Comparison of ENCODE assay signal across 12 cellular contexts in genomic region chr17:71633391-71633849, GRCh38.
DNase-seq lines count a peak whose midpoint lies in the region; ATAC-seq, FAIRE-seq and TF ChIP-seq lines count a peak whose summit lies in the region.
"Had no signal": no experiment of that assay in that cellular context is flagged by ENCODE, and none has a peak within 500 bp of the region (broad histone marks: within the 10 kb centered on the region; RNA-seq: fewer than 3 reads in every experiment).

No MANE protein-coding gene starts in this region.

- H3K9me3 ChIP-seq in small intestine (ENCODE audit: control insufficient read depth, low read depth): no peaks in the 10 kb centered on the region

- FAIRE-seq in small intestine (lab: Jason Lieb, UNC): no peak

- no peaks in the 10 kb centered on the region for H3K4me1 ChIP-seq in small intestine (ENCODE audit: control insufficient read depth in 2 of 2, insufficient read depth in 1 of 2, low read depth in 1 of 2, low read length in 1 of 2)

- peak; percentile 16 for DNase-seq in DMS 273 (lab: John Stamatoyannopoulos, UW; ENCODE audit: unreplicated experiment)
- no peak for DNase-seq in DMS 273 treated with DMSO at 0.1 percent for 48 hours (lab: John Stamatoyannopoulos, UW)
- peak; percentile 82 for DNase-seq in RWPE1 (ENCODE audit: low spot score)
- DNase-seq in fibroblast of peridontal ligament (ENCODE audit: extremely low read depth): peak; percentile 91
- DNase-seq in small intestine: peak; percentile 93
- DNase-seq in stimulated activated CD4-positive, alpha-beta T cell treated with anti-CD3 and anti-CD28 coated beads, Interleukin-2, amount 100 ng/mL, for 24 hours: no peak
- DNase-seq in ecto neural progenitor cell (ENCODE audit: low spot score): no peak
- DNase-seq: activated T-cell treated with anti-CD3 and anti-CD28 coated beads, Interleukin-2, amount 50 U/mL, for 1 hour; NCI-H524 treated with DMSO at 0.1 percent for 48 hours had no signal

- H3K4me3 ChIP-seq in small intestine (ENCODE audit: low read depth in 1 of 2, low read length in 2 of 2): no peak overlapping the region

- WGBS in small intestine, 3 donors: 5 to 43% (median 18%) methylated on average over 4 of the region's 4 CpGs

- POLR2A ChIA-PET in RWPE1 (lab: Yijun Ruan, JAX; ENCODE audit: low non-redundant PET): no interaction called here

- peak overlapping the region; percentile 49; the same call in 1 of the 2 replicates for H3K27ac ChIP-seq in RWPE1
- no peak overlapping the region for H3K27ac ChIP-seq in small intestine (ENCODE audit: low read depth in 1 of 2, low read length in 1 of 2)
- H3K27ac ChIP-seq: 22Rv1 had no signal

- H3K36me3 ChIP-seq in small intestine (ENCODE audit: control insufficient read depth in 2 of 2, insufficient read depth in 2 of 2, low read length in 2 of 2): no peaks in the 10 kb centered on the region

- ATAC-seq in HG02938 (IDR thresholded peaks at IDR 0.05; ENCODE audit: unreplicated experiment): no peak
- ATAC-seq: natural killer cell treated with Interleukin-12 subunit alpha and Interleukin-12 subunit beta and Interleukin-15 and Interleukin-18, amount 100 ng/mL, for 72 hours had no signal

- CTCF ChIA-PET in RWPE1 (lab: Yijun Ruan, JAX): no interaction called here

- TF ChIP-seq CTCF in RWPE1 (conservative IDR thresholded peaks at IDR 0.05; ENCODE audit: low read depth): no peak

- no peaks in the 10 kb centered on the region for H3K27me3 ChIP-seq in small intestine (ENCODE audit: control insufficient read depth in 2 of 2, insufficient read depth in 2 of 2, low read length in 2 of 2)

Comparison
In these comparisons a context has a peak if more than half of its experiments do, and no peak if none do; other contexts are left out.
1. DNase-seq: peak in DMS 273 (single experiment), RWPE1 (single experiment), fibroblast of peridontal ligament (single experiment) and small intestine (single experiment); none in DMS 273 treated with DMSO at 0.1 percent for 48 hours (single experiment), stimulated activated CD4-positive, alpha-beta T cell treated with anti-CD3 and anti-CD28 coated beads, Interleukin-2, amount 100 ng/mL, for 24 hours (0 of 2) and ecto neural progenitor cell (single experiment).